Comparison of ENCODE assay signal across 10 cellular contexts in the genomic region with DNA sequence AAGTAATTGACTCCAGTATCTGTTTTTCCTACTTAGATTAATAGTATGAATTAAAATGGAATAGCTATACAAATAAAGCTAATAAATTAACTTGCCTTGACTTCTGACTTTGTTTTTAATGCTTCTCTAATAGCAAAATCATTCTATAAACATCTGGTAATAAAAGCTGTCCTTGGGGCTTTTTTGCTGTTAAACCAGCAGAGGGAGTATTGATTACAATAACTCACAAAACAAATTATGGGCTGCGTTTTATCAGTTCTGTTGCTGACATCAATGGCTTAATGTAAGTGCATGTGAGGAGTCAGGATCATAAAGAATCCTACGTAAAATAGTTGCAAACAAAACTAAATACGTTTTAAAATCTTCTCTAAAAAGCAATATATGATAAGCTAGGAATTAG.
DNase-seq lines count a peak whose midpoint lies in the region; ATAC-seq and TF ChIP-seq lines count a peak whose summit lies in the region.
"Had no signal": no experiment of that assay in that cellular context is flagged by ENCODE, and none has a peak within 500 bp of the region (broad histone marks: within the 10 kb centered on the region; RNA-seq: fewer than 3 reads in every experiment).

No MANE protein-coding gene starts in this region.

- H3K79me2 ChIP-seq in Loucy (ENCODE audit: insufficient read depth, low read length) = no peaks in the 10 kb centered on the region
- no peaks in the 10 kb centered on the region for H3K79me2 ChIP-seq in mesendoderm (ENCODE audit: control insufficient read depth, insufficient read depth, low read length)

- DNase-seq in DMS53 treated with DMSO at 0.1 percent for 48 hours (lab: John Stamatoyannopoulos, UW; ENCODE audit: unreplicated experiment) = peak; percentile 19
- no peak for DNase-seq in astrocyte of the cerebellum (ENCODE audit: low read depth)
- peak; percentile 7 for DNase-seq in mesendoderm
- DNase-seq in tibial nerve (ENCODE audit: low spot score in 2 of 2) = no peak
- no peak for DNase-seq in NCI-H510A (lab: John Stamatoyannopoulos, UW)
- no peak for DNase-seq in stimulated activated CD4-positive, alpha-beta T cell treated with anti-CD3 and anti-CD28 coated beads, Interleukin-2, amount 100 ng/mL, for 48 hours

- no peaks in the 10 kb centered on the region for H3K27me3 ChIP-seq in Loucy (ENCODE audit: insufficient read depth, low read length, poor library complexity, severe bottlenecking)
- H3K27me3 ChIP-seq in mesendoderm (ENCODE audit: insufficient read depth, low read length, poor library complexity) = no peaks in the 10 kb centered on the region
- H3K27me3 ChIP-seq in tibial nerve = no peaks in the 10 kb centered on the region

- no peak overlapping the region for H2AFZ ChIP-seq in Loucy (ENCODE audit: low read length)

- H3K56ac ChIP-seq in mesendoderm (ENCODE audit: low read length) = no peak overlapping the region

- H3K9ac ChIP-seq in Loucy (ENCODE audit: low read depth, low read length, poor library complexity, severe bottlenecking) = no peak overlapping the region
- no peak overlapping the region for H3K9ac ChIP-seq in mesendoderm (ENCODE audit: low read length)

- no CpG with 5 or more reads among the region's 3 CpGs for WGBS in mesendoderm (ENCODE audit: extremely low coverage, insufficient coverage, low lambda C conversion rate)
- 34 to 51% methylated on average over 3 of the region's 3 CpGs for WGBS in tibial nerve, 2 donors

- H2AK5ac ChIP-seq in mesendoderm (ENCODE audit: low read length) = no peak overlapping the region

- H3K27ac ChIP-seq in mesendoderm (ENCODE audit: low read depth, low read length) (no peak overlapping the region), tibial nerve (no peak overlapping the region)

- H3K36me3 ChIP-seq in Loucy (ENCODE audit: insufficient read depth, low read length) (no peaks in the 10 kb centered on the region), mesendoderm (ENCODE audit: control insufficient read depth, insufficient read depth, low read length) (no peaks in the 10 kb centered on the region), tibial nerve (no peaks in the 10 kb centered on the region)

- H3K23ac ChIP-seq in mesendoderm (ENCODE audit: low read length) = no peak overlapping the region

- no peak overlapping the region for H2BK15ac ChIP-seq in mesendoderm (replicated peaks; ENCODE audit: low read depth)

- no peak overlapping the region for H2BK5ac ChIP-seq in mesendoderm (ENCODE audit: low read length)

- H4K8ac ChIP-seq in mesendoderm (ENCODE audit: low read depth, low read length) = no peak overlapping the region

- H3K79me1 ChIP-seq in mesendoderm (ENCODE audit: low read length) = no peaks in the 10 kb centered on the region

- H3K9me3 ChIP-seq in Loucy (ENCODE audit: insufficient read depth, low read depth, low read length) = no peaks in the 10 kb centered on the region
- H3K9me3 ChIP-seq in tibial nerve = no peaks in the 10 kb centered on the region

- in situ Hi-C loops in astrocyte of the cerebellum (cut with HindIII; ENCODE audit: low sequenced_read_pairs) = no loop called here

- no peaks in the 10 kb centered on the region for H3F3A ChIP-seq in Loucy (ENCODE audit: low read depth)

- H2BK120ac ChIP-seq in mesendoderm (ENCODE audit: low read depth, low read length) = no peak overlapping the region

- no peak overlapping the region for H4K5ac ChIP-seq in mesendoderm (ENCODE audit: low read length)

- TF ChIP-seq EP300 in tibial nerve (IDR thresholded peaks at IDR 0.05) = no peak

- H3K9me2 ChIP-seq in Loucy (replicated peaks; ENCODE audit: low read depth, low read length) = no peaks in the 10 kb centered on the region

- no peaks in the 10 kb centered on the region for H4K20me1 ChIP-seq in Loucy (ENCODE audit: insufficient read depth, low read length, poor library complexity, severe bottlenecking)

- H3K4me3 ChIP-seq in Loucy (ENCODE audit: low read length, poor library complexity, severe bottlenecking) (no peak overlapping the region), astrocyte of the cerebellum (ENCODE audit: low read depth, low read length) (no peak overlapping the region), mesendoderm (ENCODE audit: low read length) (no peak overlapping the region), tibial nerve (no peak overlapping the region)

- no peak overlapping the region for H3K4ac ChIP-seq in mesendoderm (ENCODE audit: low read depth, low read length)

- H3K4me2 ChIP-seq in Loucy (ENCODE audit: low read depth, low read length, poor library complexity, severe bottlenecking) = no peak overlapping the region
- no peak overlapping the region for H3K4me2 ChIP-seq in mesendoderm (ENCODE audit: low read length)

- peak; percentile 34; the same call in 1 of the 2 replicates for TF ChIP-seq CTCF in Loucy (conservative IDR thresholded peaks at IDR 0.05; ENCODE audit: low read length)
- peak; percentile 18 for TF ChIP-seq CTCF in astrocyte of the cerebellum (IDR thresholded peaks at IDR 0.05; ENCODE audit: low read depth, low read length, missing control alignments)
- TF ChIP-seq CTCF in tibial nerve (IDR thresholded peaks at IDR 0.05) = peak in 1 of 5 experiments; percentile 10

- no peak for ATAC-seq in HG03571 (IDR thresholded peaks at IDR 0.05; ENCODE audit: unreplicated experiment)
- ATAC-seq: activated naive CD4-positive, alpha-beta T cell treated with anti-CD3 and anti-CD28 coated beads, Interleukin-2, amount 50 U/mL, for 72 hours; stimulated activated effector memory CD8-positive, alpha-beta T cell treated with anti-CD3 and anti-CD28 coated beads, Interleukin-12 subunit alpha, Interleukin-12 subunit beta, amount 100 ng/mL, for 72 hours had no signal

- H3K4me1 ChIP-seq in Loucy (ENCODE audit: insufficient read depth, low read length, poor library complexity, severe bottlenecking) = no peaks in the 10 kb centered on the region
- no peaks in the 10 kb centered on the region for H3K4me1 ChIP-seq in mesendoderm (ENCODE audit: control insufficient read depth, low read depth, low read length)
- no peaks in the 10 kb centered on the region for H3K4me1 ChIP-seq in tibial nerve

- TF ChIP-seq POLR2A in tibial nerve (IDR thresholded peaks at IDR 0.05) = no peak

- H3K18ac ChIP-seq in mesendoderm (ENCODE audit: low read length) = no peak overlapping the region

Comparison
In these comparisons a context has a peak if more than half of its experiments do, and no peak if none do; other contexts are left out.
1. DNase-seq: peak in DMS53 treated with DMSO at 0.1 percent for 48 hours (single experiment) and mesendoderm (single experiment); none in astrocyte of the cerebellum (single experiment), tibial nerve (0 of 2), NCI-H510A (single experiment) and stimulated activated CD4-positive, alpha-beta T cell treated with anti-CD3 and anti-CD28 coated beads, Interleukin-2, amount 100 ng/mL, for 48 hours (0 of 2).